Comparison of ENCODE assay signal across 7 cellular contexts in genomic region chr22:36053242-36054147, GRCh38.
"Had no signal": no experiment of that assay in that cellular context is flagged by ENCODE, and none has a peak within 500 bp of the region (broad histone marks: within the 10 kb centered on the region; RNA-seq: fewer than 3 reads in every experiment).

No MANE protein-coding gene starts in this region.

- H3K27me3 ChIP-seq: pancreas had no signal

- H3K9me3 Mint-ChIP-seq: activated CD4-positive, alpha-beta memory T cell treated with anti-CD3 and anti-CD28 coated beads for 36 hours had no signal

- H3K4me3 Mint-ChIP-seq: activated CD4-positive, alpha-beta memory T cell treated with anti-CD3 and anti-CD28 coated beads for 36 hours had no signal

- FAIRE-seq: pancreas had no signal

- H3K27ac Mint-ChIP-seq: activated CD4-positive, alpha-beta memory T cell treated with anti-CD3 and anti-CD28 coated beads for 36 hours had no signal

- DNase-seq: activated CD4-positive, alpha-beta T cell treated with anti-CD3 and anti-CD28 coated beads for 1 hour; activated naive CD4-positive, alpha-beta T cell; caudate nucleus; effector memory CD4-positive, alpha-beta T cell; hippocampal formation had no signal

- H3K9me3 ChIP-seq: pancreas had no signal

- H3K4me3 ChIP-seq: pancreas had no signal

- H3K36me3 ChIP-seq: pancreas had no signal
